ENCODE assay signal across 8 cellular contexts in genomic region chr19:1039646-1040475, GRCh38. TPM values are rescaled to one million over a fixed set of nuclear protein-coding genes. Genes with fewer than 3 reads are reported as not detected.
DNase-seq lines count a peak whose midpoint lies in the region; ATAC-seq and TF ChIP-seq lines count a peak whose summit lies in the region.

ABCA7 (plus strand) TSS chr19:1040107; CDS start chr19:1041362, 1,255 bp downstream.

- peak within 1 kb of the TSS; percentile 33 for H3K4me3 ChIP-seq in BJ (ENCODE audit: low read depth, low read length)
- peak within 1 kb of the TSS; percentile 71 for H3K4me3 ChIP-seq in coronary artery

- peak within 1 kb of the TSS; percentile 9 to 62 for H3K27ac ChIP-seq in coronary artery

- CTCF ChIA-PET in BJ (lab: Yijun Ruan, JAX), result interaction anchor here (1.0 to 2.1 kb wide), 3 partner anchors 14 to 151 kb away, joined by 3 to 7 read pairs (median 5); partner anchors contain the start of gene CNN2

- H3K27me3 ChIP-seq in BJ (ENCODE audit: control insufficient read depth, insufficient read depth, low read length), result no peaks in the 10 kb centered on the region

- TF ChIP-seq CTCF in BJ (IDR thresholded peaks at IDR 0.05; ENCODE audit: insufficient read depth, low read depth, low read length) (no peak), coronary artery (IDR thresholded peaks at IDR 0.05) (no peak)

- POLR2A ChIA-PET in BJ (lab: Charles Lee), result interaction anchor here (1.1 kb wide), 2 partner anchors 13 to 64 kb away, joined by 3 to 8 read pairs; partner anchors contain the start of genes CNN2 and GPX4

- ATAC-seq in GM19328 (IDR thresholded peaks at IDR 0.05; ENCODE audit: unreplicated experiment), result peak; percentile 71
- peak; percentile 52 for ATAC-seq in HG03469 (IDR thresholded peaks at IDR 0.05; ENCODE audit: unreplicated experiment)
- ATAC-seq in left colon, result peak; percentile 75

- intact Hi-C loops in left colon (cut with DNase I, micrococcal nuclease), result no loop called here

- DNase-seq in BJ (ENCODE audit: low read depth) (peak; percentile 79), NCI-H526 treated with DMSO at 0.1 percent for 48 hours (lab: John Stamatoyannopoulos, UW) (peak; percentile 91), coronary artery (ENCODE audit: low spot score) (peak; percentile 96), left colon (peak; percentile 99)
- peak; percentile 100 for DNase-seq in activated CD4-positive, alpha-beta T cell treated with anti-CD3 and anti-CD28 coated beads for 48 hours
- DNase-seq in stimulated activated CD4-positive, alpha-beta T cell treated with anti-CD3 and anti-CD28 coated beads, Interleukin-1b, Interleukin-23, amount 100 ng/mL, for 4 hours (ENCODE audit: low read depth in 2 of 2), result peak; percentile 99 to 100

- peaks cover 23% of the 10 kb centered on the region for H3K36me3 ChIP-seq in BJ (ENCODE audit: control insufficient read depth, insufficient read depth, low read length)

RNA-seq across cellular contexts. Expression of gene ABCA7, which starts in this region (rescaled TPM):
- polyA plus RNA-seq in BJ (2011; rRNA removed), result 1.3 and 1.9 TPM in 2 replicates
- 2.3 and 3.9 TPM in 2 replicates for polyA minus RNA-seq in BJ (2011; rRNA and poly(A)+ RNA removed)
- total RNA-seq in left colon, result 10 to 100 TPM; 23.3 to 35.1 TPM

Comparison
In these comparisons a context has a peak if more than half of its experiments do, and no peak if none do; other contexts are left out.
1. Peak in every context shown above with its lines: DNase-seq, ATAC-seq, H3K4me3 ChIP-seq and H3K27ac ChIP-seq.